ENCODE assay signal across 12 cellular contexts in genomic region chr18:11859903-11860407, GRCh38. TPM values are rescaled to one million over a fixed set of nuclear protein-coding genes. Genes with fewer than 3 reads are reported as not detected.
DNase-seq lines count a peak whose midpoint lies in the region; ATAC-seq lines count a peak whose summit lies in the region.
"Had no signal": no experiment of that assay in that cellular context is flagged by ENCODE, and none has a peak within 500 bp of the region (broad histone marks: within the 10 kb centered on the region; RNA-seq: fewer than 3 reads in every experiment).

No MANE protein-coding gene starts in this region.

- H3K27ac Mint-ChIP-seq in activated T-cell treated with anti-CD3 and anti-CD28 coated beads, Interleukin-2, amount 50 U/mL, for 72 hours, result no peak overlapping the region
- peak overlapping the region; percentile 50 for H3K27ac Mint-ChIP-seq in stimulated activated naive CD8-positive, alpha-beta T cell treated with anti-CD3 and anti-CD28 coated beads, Interleukin-15, Interleukin-2, amounts not matched to agents 100 ng/mL and 50 ng/mL, for 24 hours
- H3K27ac Mint-ChIP-seq: memory B cell had no signal

- H3K9me3 ChIP-seq in SJCRH30 (replicated peaks), result no peaks in the 10 kb centered on the region

- H3K27me3 ChIP-seq in SJCRH30, result no peaks in the 10 kb centered on the region

- no peak overlapping the region for H3K4me3 Mint-ChIP-seq in activated T-cell treated with anti-CD3 and anti-CD28 coated beads, Interleukin-2, amount 50 U/mL, for 72 hours
- H3K4me3 Mint-ChIP-seq in stimulated activated naive CD8-positive, alpha-beta T cell treated with anti-CD3 and anti-CD28 coated beads, Interleukin-15, Interleukin-2, amounts not matched to agents 100 ng/mL and 50 ng/mL, for 24 hours, result no peak overlapping the region
- H3K4me3 Mint-ChIP-seq: CD4-positive, CD25-positive, alpha-beta regulatory T cell; memory B cell had no signal

- no peaks in the 10 kb centered on the region for H3K36me3 ChIP-seq in SJCRH30

- H3K4me1 Mint-ChIP-seq in activated T-cell treated with anti-CD3 and anti-CD28 coated beads, Interleukin-2, amount 50 U/mL, for 72 hours (ENCODE audit: low read depth), result peaks cover 21% of the 10 kb centered on the region
- peaks cover 13% of the 10 kb centered on the region for H3K4me1 Mint-ChIP-seq in stimulated activated naive CD8-positive, alpha-beta T cell treated with anti-CD3 and anti-CD28 coated beads, Interleukin-15, Interleukin-2, amounts not matched to agents 100 ng/mL and 50 ng/mL, for 24 hours (ENCODE audit: low read depth)
- H3K4me1 Mint-ChIP-seq: memory B cell had no signal

- no peaks in the 10 kb centered on the region for H3K36me3 Mint-ChIP-seq in activated T-cell treated with anti-CD3 and anti-CD28 coated beads, Interleukin-2, amount 50 U/mL, for 72 hours (ENCODE audit: insufficient read depth in 2 of 2)
- H3K36me3 Mint-ChIP-seq in stimulated activated naive CD8-positive, alpha-beta T cell treated with anti-CD3 and anti-CD28 coated beads, Interleukin-15, Interleukin-2, amounts not matched to agents 100 ng/mL and 50 ng/mL, for 24 hours (ENCODE audit: low read depth), result peaks cover 4% of the 10 kb centered on the region
- H3K36me3 Mint-ChIP-seq: memory B cell had no signal

- peaks cover 21% of the 10 kb centered on the region for H3K4me1 ChIP-seq in SJCRH30

- peak; percentile 44 to 54 for ATAC-seq in activated T-cell treated with anti-CD3 and anti-CD28 coated beads, Interleukin-2, amount 50 U/mL, for 72 hours (replicated peaks in 1 of 2)

- DNase-seq in activated T-cell treated with anti-CD3 and anti-CD28 coated beads, Interleukin-2, amount 50 U/mL, for 72 hours, result no peak
- DNase-seq in activated T-cell treated with anti-CD3 and anti-CD28 coated beads for 4 hours (no peak), SJCRH30 (peak; percentile 37 to 56), fibroblast of peridontal ligament (ENCODE audit: extremely low read depth) (peak; percentile 41), medulla oblongata (ENCODE audit: extremely low spot score) (no peak), HuH-7.5 (ENCODE audit: low spot score) (no peak), NCI-H1417 (lab: John Stamatoyannopoulos, UW) (no peak)
- DNase-seq: aorta; CD4-positive, CD25-positive, alpha-beta regulatory T cell; T-helper 1 cell had no signal

- H3K4me3 ChIP-seq in SJCRH30, result no peak overlapping the region

- no peaks in the 10 kb centered on the region for H3K9me3 Mint-ChIP-seq in activated T-cell treated with anti-CD3 and anti-CD28 coated beads, Interleukin-2, amount 50 U/mL, for 72 hours
- H3K9me3 Mint-ChIP-seq in stimulated activated naive CD8-positive, alpha-beta T cell treated with anti-CD3 and anti-CD28 coated beads, Interleukin-15, Interleukin-2, amounts not matched to agents 100 ng/mL and 50 ng/mL, for 24 hours, result no peaks in the 10 kb centered on the region
- H3K9me3 Mint-ChIP-seq: CD4-positive, CD25-positive, alpha-beta regulatory T cell; memory B cell had no signal

- peak overlapping the region; percentile 46 for H3K27ac ChIP-seq in SJCRH30

- peaks cover 3% of the 10 kb centered on the region for H3K27me3 Mint-ChIP-seq in activated T-cell treated with anti-CD3 and anti-CD28 coated beads, Interleukin-2, amount 50 U/mL, for 72 hours (ENCODE audit: low read depth)
- no peaks in the 10 kb centered on the region for H3K27me3 Mint-ChIP-seq in stimulated activated naive CD8-positive, alpha-beta T cell treated with anti-CD3 and anti-CD28 coated beads, Interleukin-15, Interleukin-2, amounts not matched to agents 100 ng/mL and 50 ng/mL, for 24 hours

RNA-seq across cellular contexts. Expression of gene CHMP1B, which starts 8.7 kb away (rescaled TPM):
- 10 to 100 TPM; 29.8 to 31.3 TPM for total RNA-seq in activated T-cell treated with anti-CD3 and anti-CD28 coated beads, Interleukin-2, amount 50 U/mL, for 72 hours
- 18.1 and 19.5 TPM in 2 replicates for total RNA-seq in SJCRH30 (2014; rRNA removed; shearing (Covaris generic))

RNA-seq across cellular contexts. Expression of gene MPPE1, which starts 48.2 kb away (rescaled TPM):
- total RNA-seq in activated T-cell treated with anti-CD3 and anti-CD28 coated beads, Interleukin-2, amount 50 U/mL, for 72 hours, result 10 to 100 TPM; 43.5 to 61.2 TPM
- total RNA-seq in SJCRH30 (2014; rRNA removed; shearing (Covaris generic)), result 13.7 and 14.7 TPM in 2 replicates

Comparison
In these comparisons a context has a peak if more than half of its experiments do, and no peak if none do; other contexts are left out.
1. DNase-seq: peak in SJCRH30 (2 of 2) and fibroblast of peridontal ligament (single experiment); none in activated T-cell treated with anti-CD3 and anti-CD28 coated beads, Interleukin-2, amount 50 U/mL, for 72 hours (0 of 2), activated T-cell treated with anti-CD3 and anti-CD28 coated beads for 4 hours (single experiment), medulla oblongata (single experiment), HuH-7.5 (single experiment) and NCI-H1417 (0 of 3).